In the genomic region with DNA sequence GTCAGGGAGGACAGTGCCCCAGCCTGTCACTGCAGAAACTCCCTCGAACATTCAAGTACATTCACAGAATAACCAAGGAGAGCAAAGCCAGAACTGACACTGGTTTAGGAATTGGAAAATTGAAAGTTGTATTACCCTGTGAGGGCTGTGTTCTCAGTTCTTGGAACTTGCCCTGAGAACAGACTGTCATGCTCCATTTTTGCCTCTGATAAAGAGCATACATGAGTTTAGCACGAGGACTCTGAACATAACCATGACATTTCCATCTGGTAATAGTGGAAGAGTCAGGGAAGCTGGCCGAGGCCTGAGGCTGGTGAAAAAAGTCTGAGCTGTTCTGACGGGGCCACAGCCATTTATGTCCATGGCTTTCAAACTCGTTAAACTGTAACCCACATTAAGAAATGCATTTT, we compare ENCODE assay signal across 1 cellular context.
TF ChIP-seq lines count a peak whose summit lies in the region.

No MANE protein-coding gene starts in this region.

TF ChIP-seq in liver, 16 proteins besides CTCF, POLR2A, EP300 and RAD21 (continued from another document):
- TF ChIP-seq REST (IDR thresholded peaks at IDR 0.05) (peak; percentile 55), JUND (IDR thresholded peaks at IDR 0.05) (no peak), FOXA1 (IDR thresholded peaks at IDR 0.05) (no peak), TAF1 (conservative IDR thresholded peaks at IDR 0.05) (peak; percentile 65)
